13 cellular contexts compared by ENCODE assay signal in genomic region chr2:118492335-118492734, GRCh38.
DNase-seq lines count a peak whose midpoint lies in the region; ATAC-seq, FAIRE-seq and TF ChIP-seq lines count a peak whose summit lies in the region.
"Had no signal": no experiment of that assay in that cellular context is flagged by ENCODE, and none has a peak within 500 bp of the region (broad histone marks: within the 10 kb centered on the region; RNA-seq: fewer than 3 reads in every experiment).

No MANE protein-coding gene starts in this region.

- no peak for DNase-seq in D721Med (ENCODE audit: insufficient read length, low spot score)
- DNase-seq in astrocyte of the spinal cord (ENCODE audit: low read depth, low spot score), result peak; percentile 48
- DNase-seq in lung microvascular endothelial cell (ENCODE audit: low read depth in 2 of 2), result peak; percentile 40 to 47
- DNase-seq in NCI-H69 (lab: John Stamatoyannopoulos, UW), result no peak
- DNase-seq in stimulated activated naive B cell treated with anti-CD40 and anti-IgM and Interleukin-4, amounts not matched to agents 10 μg/mL and 1 μg/mL and 100 μg/mL, for 72 hours, result no peak
- DNase-seq: activated gamma-delta T cell; mesenchymal stem cell; NCI-H2029 treated with DMSO at 0.1 percent for 48 hours; stimulated activated CD4-positive, alpha-beta T cell treated with anti-CD3 and anti-CD28 coated beads, Interleukin-2, amount 100 ng/mL, for 48 hours; thyroid gland had no signal

- TF ChIP-seq POLR2A in gastroesophageal sphincter (IDR thresholded peaks at IDR 0.05), result no peak

- no peaks in the 10 kb centered on the region for H3K4me1 ChIP-seq in gastroesophageal sphincter
- H3K4me1 ChIP-seq: thyroid gland had no signal

- peaks cover 15 to 17% of the 10 kb centered on the region in 2 donors for H3K27me3 Mint-ChIP-seq in stimulated activated naive B cell treated with anti-CD40 and anti-IgM and Interleukin-4, amounts not matched to agents 10 μg/mL and 1 μg/mL and 100 μg/mL, for 72 hours

- in situ Hi-C loops in astrocyte of the spinal cord (cut with HindIII; ENCODE audit: low sequenced_read_pairs), result no loop called here

- ATAC-seq in HG03354 (IDR thresholded peaks at IDR 0.05; ENCODE audit: poor library complexity, severe bottlenecking, unreplicated experiment) (no peak), gastroesophageal sphincter (no peak)
- no peak for ATAC-seq in stimulated activated naive B cell treated with anti-CD40 and anti-IgM and Interleukin-4, amounts not matched to agents 10 μg/mL and 1 μg/mL and 100 μg/mL, for 72 hours (replicated peaks)

- H3K9me3 ChIP-seq in gastroesophageal sphincter, result peaks cover 0 to 13% (median 0%) of the 10 kb centered on the region in 3 donors
- H3K9me3 ChIP-seq: thyroid gland had no signal

- H3K36me3 ChIP-seq in gastroesophageal sphincter, result no peaks in the 10 kb centered on the region
- H3K36me3 ChIP-seq: thyroid gland had no signal

- no peak for FAIRE-seq in D721Med (lab: Jason Lieb, UNC)

- H3K27ac Mint-ChIP-seq in stimulated activated naive B cell treated with anti-CD40 and anti-IgM and Interleukin-4, amounts not matched to agents 10 μg/mL and 1 μg/mL and 100 μg/mL, for 72 hours, result no peak overlapping the region

- H3K4me3 ChIP-seq in astrocyte of the spinal cord (ENCODE audit: low read depth, low read length) (no peak overlapping the region), gastroesophageal sphincter (no peak overlapping the region)
- H3K4me3 ChIP-seq: thyroid gland had no signal

- no peak overlapping the region for H3K4me3 Mint-ChIP-seq in stimulated activated naive B cell treated with anti-CD40 and anti-IgM and Interleukin-4, amounts not matched to agents 10 μg/mL and 1 μg/mL and 100 μg/mL, for 72 hours

- no peaks in the 10 kb centered on the region for H3K36me3 Mint-ChIP-seq in stimulated activated naive B cell treated with anti-CD40 and anti-IgM and Interleukin-4, amounts not matched to agents 10 μg/mL and 1 μg/mL and 100 μg/mL, for 72 hours

- TF ChIP-seq EP300 in gastroesophageal sphincter (IDR thresholded peaks at IDR 0.05), result no peak

- no peaks in the 10 kb centered on the region for H3K4me1 Mint-ChIP-seq in stimulated activated naive B cell treated with anti-CD40 and anti-IgM and Interleukin-4, amounts not matched to agents 10 μg/mL and 1 μg/mL and 100 μg/mL, for 72 hours

- H3K9me3 Mint-ChIP-seq in stimulated activated naive B cell treated with anti-CD40 and anti-IgM and Interleukin-4, amounts not matched to agents 10 μg/mL and 1 μg/mL and 100 μg/mL, for 72 hours, result peaks cover 7 to 9% of the 10 kb centered on the region in 2 donors

- H3K27me3 ChIP-seq in gastroesophageal sphincter, result peaks cover 39% of the 10 kb centered on the region
- H3K27me3 ChIP-seq: thyroid gland had no signal

- no peak overlapping the region for H3K27ac ChIP-seq in gastroesophageal sphincter
- H3K27ac ChIP-seq: thyroid gland had no signal

- peak; percentile 26 for TF ChIP-seq CTCF in D721Med (IDR thresholded peaks at IDR 0.05; ENCODE audit: insufficient read depth, missing control alignments)
- TF ChIP-seq CTCF in LNCAP (IDR thresholded peaks at IDR 0.05), result peak; percentile 56
- TF ChIP-seq CTCF in astrocyte of the spinal cord (IDR thresholded peaks at IDR 0.05; ENCODE audit: low read depth, low read length), result peak; percentile 47
- TF ChIP-seq CTCF in gastroesophageal sphincter (IDR thresholded peaks at IDR 0.05), result no peak

Comparison
In these comparisons a context has a peak if more than half of its experiments do, and no peak if none do; other contexts are left out.
1. DNase-seq: peak in astrocyte of the spinal cord (single experiment) and lung microvascular endothelial cell (2 of 2); none in D721Med (single experiment), NCI-H69 (single experiment) and stimulated activated naive B cell treated with anti-CD40 and anti-IgM and Interleukin-4, amounts not matched to agents 10 μg/mL and 1 μg/mL and 100 μg/mL, for 72 hours (single experiment).
2. CTCF ChIP-seq: peak in D721Med (single experiment), LNCAP (single experiment) and astrocyte of the spinal cord (single experiment); none in gastroesophageal sphincter (0 of 4).